ENCODE assay signal across 1 cellular context in genomic region chr1:22848374-22848773, GRCh38.
TF ChIP-seq lines count a peak whose summit lies in the region.

No MANE protein-coding gene starts in this region.

TF ChIP-seq in GM12878, 131 proteins besides CTCF, POLR2A, EP300 and RAD21 (continued from another document):
- TF ChIP-seq E4F1 (IDR thresholded peaks at IDR 0.05; ENCODE audit: borderline replicate concordance, partially characterized antibody) (no peak), EGR1 (IDR thresholded peaks at IDR 0.05; ENCODE audit: borderline replicate concordance in 1 of 2, low read depth in 2 of 2, low read length in 2 of 2) (no peak), POU2F2 (IDR thresholded peaks at IDR 0.05; ENCODE audit: borderline replicate concordance, low read depth, low read length) (no peak), SUPT20H (IDR thresholded peaks at IDR 0.05; ENCODE audit: borderline replicate concordance, control insufficient read depth, low read depth, low read length) (no peak), E2F8 (IDR thresholded peaks at IDR 0.05; ENCODE audit: low read depth, partially characterized antibody) (no peak), FOXK2 (IDR thresholded peaks at IDR 0.05) (no peak)
